Comparison of ENCODE assay signal across 11 cellular contexts in the genomic region with DNA sequence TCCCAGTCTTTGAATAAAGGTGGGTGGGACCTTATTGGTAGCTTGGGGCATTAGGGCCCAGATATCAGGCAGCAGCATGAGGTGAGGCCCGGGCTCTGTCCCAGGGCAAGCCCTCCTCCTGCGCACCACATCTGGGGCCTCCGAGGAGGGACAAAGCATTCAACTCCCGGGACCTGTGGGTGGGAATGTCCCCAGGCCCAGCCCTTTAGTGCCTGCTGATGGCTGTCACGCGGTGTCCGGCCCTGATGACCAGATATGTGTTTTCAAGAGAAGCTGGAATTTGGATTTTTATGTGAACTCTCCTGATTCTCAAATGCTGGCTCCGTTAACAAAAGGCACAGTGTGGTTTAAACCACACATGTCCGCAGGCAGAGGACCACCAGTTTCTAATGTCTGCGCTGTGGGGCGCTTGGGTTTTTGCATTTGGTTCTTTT. TPM values are rescaled to one million over a fixed set of nuclear protein-coding genes. Genes with fewer than 3 reads are reported as not detected.
DNase-seq lines count a peak whose midpoint lies in the region; TF ChIP-seq lines count a peak whose summit lies in the region.
"Had no signal": no experiment of that assay in that cellular context is flagged by ENCODE, and none has a peak within 500 bp of the region (broad histone marks: within the 10 kb centered on the region; RNA-seq: fewer than 3 reads in every experiment).

No MANE protein-coding gene starts in this region.

- BruUV-seq in Calu3 (replicated peaks; lab: Mats Ljungman, UMichigan), result no TSS peak

- CTCF ChIA-PET in Calu3 (lab: Charles Lee), result no interaction called here

- intact Hi-C loops in Calu3 (cut with micrococcal nuclease; ENCODE audit: unreplicated experiment), result no loop called here

- H3K27ac Mint-ChIP-seq in Calu3 (ENCODE audit: unreplicated experiment), result peak overlapping the region; percentile 74

- DNase-seq in Calu3 (no peak), adipocyte (ENCODE audit: low read depth) (peak; percentile 50), iPS-NIHi7 (ENCODE audit: extremely low spot score) (peak; percentile 37), SHP77 treated with DMSO at 0.1 percent for 48 hours (lab: John Stamatoyannopoulos, UW) (no peak), T-helper 1 cell (no peak), COR-L47 (lab: John Stamatoyannopoulos, UW) (no peak)
- no peak for DNase-seq in activated CD4-positive, alpha-beta T cell treated with anti-CD3 and anti-CD28 coated beads for 1 hour
- DNase-seq: activated effector memory CD4-positive, alpha-beta T cell treated with Interleukin-2 at 50 U/mL for 16 hours; NCI-H1436 treated with DMSO at 0.1 percent for 48 hours; stimulated activated naive CD4-positive, alpha-beta T cell had no signal

- no peaks in the 10 kb centered on the region for H3K9me3 Mint-ChIP-seq in Calu3 (ENCODE audit: low read depth, unreplicated experiment)

- no peak overlapping the region for H3K4me3 ChIP-seq in adipocyte (ENCODE audit: low read length)
- H3K4me3 ChIP-seq in skeletal muscle satellite cell (ENCODE audit: low read length), result no peak overlapping the region

- H3K9me3 ChIP-seq in adipocyte (ENCODE audit: control insufficient read depth, low read length), result no peaks in the 10 kb centered on the region
- H3K9me3 ChIP-seq in skeletal muscle satellite cell (replicated peaks; ENCODE audit: low read length), result no peaks in the 10 kb centered on the region

- no peak for TF ChIP-seq CTCF in Calu3 (IDR thresholded peaks at IDR 0.05; ENCODE audit: unreplicated experiment)

- peaks cover 46% of the 10 kb centered on the region for H3K4me1 ChIP-seq in adipocyte (ENCODE audit: control insufficient read depth, insufficient read depth, low read length)
- H3K4me1 ChIP-seq in skeletal muscle satellite cell (ENCODE audit: control insufficient read depth, insufficient read depth, low read length), result peaks cover 50% of the 10 kb centered on the region

- no peaks in the 10 kb centered on the region for H3K27me3 ChIP-seq in adipocyte (replicated peaks; ENCODE audit: control insufficient read depth, insufficient read depth, low read length)
- H3K27me3 ChIP-seq in skeletal muscle satellite cell (ENCODE audit: control insufficient read depth, insufficient read depth, low read length), result no peaks in the 10 kb centered on the region

- H3K27me3 Mint-ChIP-seq in Calu3 (ENCODE audit: unreplicated experiment), result no peaks in the 10 kb centered on the region

- H3K9ac ChIP-seq in adipocyte (ENCODE audit: low read length) (peak overlapping the region; percentile 44), skeletal muscle satellite cell (ENCODE audit: low read depth, low read length) (peak overlapping the region; percentile 20)

- H3K4me3 Mint-ChIP-seq in Calu3 (ENCODE audit: low read depth, unreplicated experiment), result no peak overlapping the region

- H3K36me3 Mint-ChIP-seq in Calu3 (ENCODE audit: insufficient read depth, unreplicated experiment), result peaks cover 52% of the 10 kb centered on the region

- H3K4me2 ChIP-seq in skeletal muscle satellite cell (ENCODE audit: low read length), result no peak overlapping the region

- no peaks in the 10 kb centered on the region for H3K36me3 ChIP-seq in adipocyte (ENCODE audit: control insufficient read depth, insufficient read depth, low read length, severe bottlenecking)
- no peaks in the 10 kb centered on the region for H3K36me3 ChIP-seq in skeletal muscle satellite cell (ENCODE audit: insufficient read depth, low read length)

- H3K4me1 Mint-ChIP-seq in Calu3 (ENCODE audit: low read depth, unreplicated experiment), result peaks cover 46% of the 10 kb centered on the region

RNA-seq across cellular contexts. Expression of a gene that starts 30.5 kb away (rescaled TPM):
- 38.0 and 43.4 TPM in 2 replicates for total RNA-seq in Calu3 (2022)
- total RNA-seq in skeletal muscle satellite cell (2012; rRNA removed), result 7.4 and 8.1 TPM in 2 replicates

Comparison
In these comparisons a context has a peak if more than half of its experiments do, and no peak if none do; other contexts are left out.
1. DNase-seq: peak in adipocyte (single experiment) and iPS-NIHi7 (single experiment); none in Calu3 (single experiment), SHP77 treated with DMSO at 0.1 percent for 48 hours (single experiment), T-helper 1 cell (0 of 5), activated CD4-positive, alpha-beta T cell treated with anti-CD3 and anti-CD28 coated beads for 1 hour (single experiment) and COR-L47 (single experiment).